1 cellular context compared by ENCODE assay signal in genomic region chr2:150856596-150857281, GRCh38.
TF ChIP-seq lines count a peak whose summit lies in the region.

No MANE protein-coding gene starts in this region.

TF ChIP-seq in IMR-90, 13 proteins besides CTCF, POLR2A, EP300 and RAD21 (continued from another document):
- TF ChIP-seq ELK1 (IDR thresholded peaks at IDR 0.05; ENCODE audit: borderline replicate concordance, low read depth, low read length) (no peak), CHD1 (IDR thresholded peaks at IDR 0.05; ENCODE audit: low read depth, low read length) (no peak), RFX5 (IDR thresholded peaks at IDR 0.05; ENCODE audit: low read depth, low read length) (no peak), SMC3 (IDR thresholded peaks at IDR 0.05; ENCODE audit: low read depth, low read length) (no peak), USF2 (IDR thresholded peaks at IDR 0.05; ENCODE audit: low read depth, low read length) (no peak), BHLHE40 (IDR thresholded peaks at IDR 0.05; ENCODE audit: low read depth, low read length) (no peak), CEBPB (IDR thresholded peaks at IDR 0.05; ENCODE audit: low read depth, low read length) (no peak), NFE2L2 (IDR thresholded peaks at IDR 0.05; ENCODE audit: low read depth, low read length) (no peak)
